Comparison of ENCODE assay signal across 1 cellular context in the genomic region with DNA sequence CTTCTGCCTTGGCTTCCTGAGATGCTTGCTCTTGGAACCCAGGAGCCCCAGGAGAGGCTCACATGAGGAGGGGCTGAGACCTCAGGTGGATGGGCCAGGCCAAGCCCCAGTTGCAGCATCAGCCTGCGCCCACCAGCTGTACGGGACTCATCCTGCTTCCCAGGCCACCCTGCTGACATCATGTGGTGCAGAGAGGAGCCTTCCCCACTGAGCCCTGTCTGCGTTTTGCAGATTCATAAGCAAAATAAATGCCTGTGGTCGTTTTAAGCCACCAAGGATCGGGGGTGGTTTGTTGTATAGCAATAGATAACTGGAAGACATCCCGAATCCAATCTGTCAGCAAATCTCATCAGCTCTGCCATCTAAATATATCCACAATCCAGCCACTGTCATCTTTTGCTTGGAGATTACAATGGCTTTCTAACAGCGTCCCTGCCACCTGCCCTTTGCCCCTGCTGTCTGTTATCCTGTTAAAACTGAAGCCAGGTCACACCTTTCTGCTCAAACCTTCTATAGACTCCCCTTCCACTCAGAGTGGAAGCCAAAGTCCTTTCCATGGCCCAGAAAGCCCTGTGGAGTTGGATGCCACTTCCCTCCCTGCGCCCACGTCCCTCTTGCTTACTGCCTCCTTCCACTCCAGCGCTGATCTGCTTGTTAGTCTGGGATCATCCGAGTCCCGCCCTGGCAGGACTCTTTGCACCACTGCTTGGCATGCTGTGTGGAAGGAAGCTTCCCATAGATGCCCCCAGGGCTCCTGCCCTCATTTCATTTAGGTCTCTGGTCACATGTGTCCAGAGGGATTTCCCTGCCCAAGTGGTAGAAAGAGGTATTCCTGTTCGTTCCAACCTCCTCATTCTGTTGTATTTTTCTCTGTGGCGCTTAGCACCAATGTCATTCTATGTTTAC.
TF ChIP-seq lines count a peak whose summit lies in the region.

No MANE protein-coding gene starts in this region.

TF ChIP-seq in HepG2, 621 proteins besides CTCF, POLR2A, EP300 and RAD21:
- TF ChIP-seq, protein P1, sequence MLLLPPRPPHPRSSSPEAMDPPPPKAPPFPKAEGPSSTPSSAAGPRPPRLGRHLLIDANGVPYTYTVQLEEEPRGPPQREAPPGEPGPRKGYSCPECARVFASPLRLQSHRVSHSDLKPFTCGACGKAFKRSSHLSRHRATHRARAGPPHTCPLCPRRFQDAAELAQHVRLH (CRISPR knock-in tag; IDR thresholded peaks at IDR 0.05; ENCODE audit: borderline replicate concordance, low read depth): no peak
- no peak for TF ChIP-seq EHMT2 (IDR thresholded peaks at IDR 0.05; ENCODE audit: borderline replicate concordance, low read depth, low read length)
- TF ChIP-seq TCF7 (IDR thresholded peaks at IDR 0.05; ENCODE audit: low read depth): no peak
- no peak for TF ChIP-seq POGZ (CRISPR knock-in tag; IDR thresholded peaks at IDR 0.05)
- TF ChIP-seq HNF4G (IDR thresholded peaks at IDR 0.05; ENCODE audit: borderline replicate concordance, low read depth, low read length): peak; percentile 20; the same call in 1 of the 2 replicates
- TF ChIP-seq HNF4G (CRISPR knock-in tag; IDR thresholded peaks at IDR 0.05; ENCODE audit: borderline replicate concordance, low read depth): no peak
- TF ChIP-seq TBX2 (CRISPR knock-in tag; IDR thresholded peaks at IDR 0.05; ENCODE audit: borderline replicate concordance): no peak; the same call in 1 of the 2 replicates
- 0 out of 2 replicates have a peak, but pooled peaks have one; percentile 29 for TF ChIP-seq PHF21A (CRISPR knock-in tag; IDR thresholded peaks at IDR 0.05)
- no peak for TF ChIP-seq NKX3-1 (CRISPR knock-in tag; IDR thresholded peaks at IDR 0.05)
- no peak for TF ChIP-seq ZNF776 (CRISPR knock-in tag; IDR thresholded peaks at IDR 0.05)
- no peak for TF ChIP-seq RNF2 (conservative IDR thresholded peaks at IDR 0.05; ENCODE audit: low read depth)
- no peak for TF ChIP-seq ZBTB3 (CRISPR knock-in tag; IDR thresholded peaks at IDR 0.05; ENCODE audit: borderline replicate concordance, low read depth)
- TF ChIP-seq, protein P2, sequence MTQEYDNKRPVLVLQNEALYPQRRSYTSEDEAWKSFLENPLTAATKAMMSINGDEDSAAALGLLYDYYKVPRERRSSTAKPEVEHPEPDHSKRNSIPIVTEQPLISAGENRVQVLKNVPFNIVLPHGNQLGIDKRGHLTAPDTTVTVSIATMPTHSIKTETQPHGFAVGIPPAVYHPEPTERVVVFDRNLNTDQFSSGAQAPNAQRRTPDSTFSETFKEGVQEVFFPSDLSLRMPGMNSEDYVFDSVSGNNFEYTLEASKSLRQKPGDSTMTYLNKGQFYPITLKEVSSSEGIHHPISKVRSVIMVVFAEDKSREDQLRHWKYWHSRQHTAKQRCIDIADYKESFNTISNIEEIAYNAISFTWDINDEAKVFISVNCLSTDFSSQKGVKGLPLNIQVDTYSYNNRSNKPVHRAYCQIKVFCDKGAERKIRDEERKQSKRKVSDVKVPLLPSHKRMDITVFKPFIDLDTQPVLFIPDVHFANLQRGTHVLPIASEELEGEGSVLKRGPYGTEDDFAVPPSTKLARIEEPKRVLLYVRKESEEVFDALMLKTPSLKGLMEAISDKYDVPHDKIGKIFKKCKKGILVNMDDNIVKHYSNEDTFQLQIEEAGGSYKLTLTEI (CRISPR knock-in tag; conservative IDR thresholded peaks at IDR 0.05): no peak
- TF ChIP-seq ZNF737 (CRISPR knock-in tag; IDR thresholded peaks at IDR 0.05; ENCODE audit: borderline replicate concordance): no peak
- TF ChIP-seq ZNF616 (CRISPR knock-in tag; IDR thresholded peaks at IDR 0.05; ENCODE audit: low read depth): no peak
- TF ChIP-seq SOX5 (CRISPR knock-in tag; IDR thresholded peaks at IDR 0.05; ENCODE audit: borderline replicate concordance): no peak
- no peak for TF ChIP-seq KDM5A (IDR thresholded peaks at IDR 0.05; ENCODE audit: borderline replicate concordance, low read length)
- TF ChIP-seq MAFK (conservative IDR thresholded peaks at IDR 0.05 in 1 of 2, IDR thresholded peaks at IDR 0.05 in 1 of 2; ENCODE audit: low read length in 2 of 2): peak in 1 of 2 experiments; percentile 41; a peak in 2 of 4 replicates
- TF ChIP-seq ZNF326 (CRISPR knock-in tag; IDR thresholded peaks at IDR 0.05; ENCODE audit: borderline replicate concordance): no peak
